16 cellular contexts compared by ENCODE assay signal in genomic region chr20:44279228-44279627, GRCh38. TPM values are rescaled to one million over a fixed set of nuclear protein-coding genes. Genes with fewer than 3 reads are reported as not detected.
DNase-seq lines count a peak whose midpoint lies in the region; ATAC-seq and TF ChIP-seq lines count a peak whose summit lies in the region.
"Had no signal": no experiment of that assay in that cellular context is flagged by ENCODE, and none has a peak within 500 bp of the region (broad histone marks: within the 10 kb centered on the region; RNA-seq: fewer than 3 reads in every experiment).

No MANE protein-coding gene starts in this region.

- H4K8ac ChIP-seq in H9 (replicated peaks; ENCODE audit: insufficient read length, low read depth, low read length), result no peak overlapping the region

- H3K79me1 ChIP-seq in H9 (ENCODE audit: insufficient read depth, low read depth, low read length, poor library complexity, severe bottlenecking), result no peaks in the 10 kb centered on the region

- no peak overlapping the region for H3K14ac ChIP-seq in H9 (ENCODE audit: insufficient read depth, low read length)

- H2AK5ac ChIP-seq in H9 (ENCODE audit: insufficient read length, low read length), result no peak overlapping the region

- no peaks in the 10 kb centered on the region for H3K36me3 ChIP-seq in RWPE2 (ENCODE audit: low read depth)
- no peaks in the 10 kb centered on the region for H3K36me3 ChIP-seq in fibroblast of lung (ENCODE audit: control insufficient read depth, insufficient read depth, low read length)
- no peaks in the 10 kb centered on the region for H3K36me3 ChIP-seq in aorta (ENCODE audit: control insufficient read depth in 1 of 2, insufficient read depth in 2 of 2, low read length in 1 of 2)
- H3K36me3 ChIP-seq: ascending aorta, transverse colon had no signal

- no peaks in the 10 kb centered on the region for H3K36me3 Mint-ChIP-seq in H9 (ENCODE audit: insufficient read depth in 1 of 3, low read depth in 3 of 3)
- H3K36me3 Mint-ChIP-seq in activated T-helper 1 cell treated with anti-CD3 and anti-CD28 coated beads, Interleukin-12 subunit alpha, Interleukin-12 subunit beta, Interleukin-2, Interleukin-4 antibody, amounts not matched to agents 30 ng/mL and 10 ng/mL and 1 ng/mL, durations not matched to agents 14 hours and 24 hours and 36 hours (ENCODE audit: low read depth), result no peaks in the 10 kb centered on the region

- H3T11ph ChIP-seq in H9 (ENCODE audit: low read length), result no peak overlapping the region

- H4K20me1 ChIP-seq in fibroblast of lung (ENCODE audit: control insufficient read depth, extremely low read depth, insufficient read depth, low read length), result no peaks in the 10 kb centered on the region
- H4K20me1 ChIP-seq in H9 (ENCODE audit: control insufficient read depth, insufficient read depth, insufficient read length), result no peaks in the 10 kb centered on the region

- no peak overlapping the region for H2BK20ac ChIP-seq in H9 (ENCODE audit: low read depth, low read length, poor library complexity, severe bottlenecking)

- H3K9ac ChIP-seq in fibroblast of lung (ENCODE audit: insufficient read depth, low read length) (no peak overlapping the region), H9 (ENCODE audit: extremely low read depth, insufficient read length, low read length) (no peak overlapping the region)

- DNase-seq in left ventricle myocardium superior (no peak), right cardiac atrium (no peak), RWPE2 (ENCODE audit: low spot score) (peak; percentile 93), fibroblast of lung (ENCODE audit: low read depth in 2 of 2) (peak; percentile 47 to 93), NAMALWA (ENCODE audit: low spot score) (no peak), H9 (no peak), aorta (no peak)
- DNase-seq in activated T-helper 1 cell treated with anti-CD3 and anti-CD28 coated beads, Interleukin-12 subunit alpha, Interleukin-12 subunit beta, Interleukin-2, Interleukin-4 antibody, amounts not matched to agents 30 ng/mL and 10 ng/mL and 1 ng/mL, durations not matched to agents 14 hours and 24 hours and 36 hours (ENCODE audit: low spot score), result no peak
- DNase-seq: activated CD4-positive, alpha-beta T cell treated with anti-CD3 and anti-CD28 coated beads for 36 hours; activated T-cell treated with anti-CD3 and anti-CD28 coated beads, Interleukin-2, amount 50 U/mL, for 1 hour; effector memory CD8-positive, alpha-beta T cell; NCI-H2171 treated with DMSO at 0.1 percent for 48 hours; transverse colon had no signal

- H3K79me2 ChIP-seq in fibroblast of lung (ENCODE audit: control insufficient read depth, insufficient read depth, low read length), result no peaks in the 10 kb centered on the region
- no peaks in the 10 kb centered on the region for H3K79me2 ChIP-seq in H9 (ENCODE audit: insufficient read depth, low read length)

- no peaks in the 10 kb centered on the region for H3K27me3 ChIP-seq in right cardiac atrium (ENCODE audit: control insufficient read depth, insufficient read depth)
- H3K27me3 ChIP-seq in RWPE2 (ENCODE audit: insufficient read depth, poor library complexity, severe bottlenecking), result no peaks in the 10 kb centered on the region
- no peaks in the 10 kb centered on the region for H3K27me3 ChIP-seq in fibroblast of lung (ENCODE audit: control insufficient read depth, insufficient read depth, low read length)
- H3K27me3 ChIP-seq in H9 (ENCODE audit: insufficient read depth, low read length), result no peaks in the 10 kb centered on the region
- no peaks in the 10 kb centered on the region for H3K27me3 ChIP-seq in aorta (ENCODE audit: control insufficient read depth in 1 of 2, insufficient read depth in 2 of 2, low read length in 1 of 2)
- H3K27me3 ChIP-seq: ascending aorta, transverse colon had no signal

- no peak overlapping the region for H4K5ac ChIP-seq in H9 (ENCODE audit: insufficient read length, low read depth, low read length)

- H2BK12ac ChIP-seq in H9 (ENCODE audit: insufficient read length, low read depth, low read length), result no peak overlapping the region

- 88% methylated on average over 11 of the region's 11 CpGs for WGBS in right cardiac atrium
- WGBS in H9 (ENCODE audit: extremely low coverage, insufficient read length, low lambda C conversion rate), result no CpG with 5 or more reads among the region's 11 CpGs
- 82 to 88% methylated on average over 11 of the region's 11 CpGs for WGBS in aorta, 2 donors

- no peak overlapping the region for H2BK15ac ChIP-seq in H9 (ENCODE audit: low read depth, low read length)

- no peaks in the 10 kb centered on the region for H3K9me3 ChIP-seq in right cardiac atrium (ENCODE audit: control insufficient read depth, low read length)
- H3K9me3 ChIP-seq in RWPE2 (ENCODE audit: severe bottlenecking), result no peaks in the 10 kb centered on the region
- H3K9me3 ChIP-seq in fibroblast of lung (ENCODE audit: control insufficient read depth, insufficient read depth, low read depth, low read length), result no peaks in the 10 kb centered on the region
- H3K9me3 ChIP-seq in H9 (ENCODE audit: control insufficient read depth, low read depth, low read length), result no peaks in the 10 kb centered on the region
- no peaks in the 10 kb centered on the region for H3K9me3 ChIP-seq in aorta (ENCODE audit: control insufficient read depth, low read length)
- H3K9me3 ChIP-seq: ascending aorta, transverse colon had no signal

- no peak overlapping the region for H3K4ac ChIP-seq in H9 (ENCODE audit: low read depth, low read length)

- no peak overlapping the region for H2AFZ ChIP-seq in fibroblast of lung (ENCODE audit: low read length)
- H2AFZ ChIP-seq in H9 (ENCODE audit: low read length), result no peak overlapping the region

- no peak overlapping the region; a peak in 1 of 7 replicates for H3K27ac Mint-ChIP-seq in H9
- H3K27ac Mint-ChIP-seq in activated T-helper 1 cell treated with anti-CD3 and anti-CD28 coated beads, Interleukin-12 subunit alpha, Interleukin-12 subunit beta, Interleukin-2, Interleukin-4 antibody, amounts not matched to agents 30 ng/mL and 10 ng/mL and 1 ng/mL, durations not matched to agents 14 hours and 24 hours and 36 hours, result no peak overlapping the region
- H3K27ac Mint-ChIP-seq: activated CD4-positive, alpha-beta T cell treated with anti-CD3 and anti-CD28 coated beads for 36 hours; effector memory CD8-positive, alpha-beta T cell had no signal

- H3K27ac ChIP-seq in right cardiac atrium (ENCODE audit: low read length) (no peak overlapping the region), RWPE2 (ENCODE audit: poor library complexity, severe bottlenecking) (peak overlapping the region; percentile 37), fibroblast of lung (ENCODE audit: insufficient read depth, low read length) (no peak overlapping the region), H9 (ENCODE audit: insufficient read length, low read depth, low read length) (no peak overlapping the region), aorta (ENCODE audit: low read depth in 1 of 2, low read length in 2 of 2) (no peak overlapping the region)
- H3K27ac ChIP-seq: ascending aorta, transverse colon had no signal

- H2BK120ac ChIP-seq in H9 (ENCODE audit: low read depth, low read length, poor library complexity, severe bottlenecking), result no peak overlapping the region

- no peaks in the 10 kb centered on the region for H3K27me3 Mint-ChIP-seq in H9 (ENCODE audit: low read depth)
- peaks cover 2% of the 10 kb centered on the region for H3K27me3 Mint-ChIP-seq in activated T-helper 1 cell treated with anti-CD3 and anti-CD28 coated beads, Interleukin-12 subunit alpha, Interleukin-12 subunit beta, Interleukin-2, Interleukin-4 antibody, amounts not matched to agents 30 ng/mL and 10 ng/mL and 1 ng/mL, durations not matched to agents 14 hours and 24 hours and 36 hours (ENCODE audit: insufficient read depth)
- H3K27me3 Mint-ChIP-seq: activated CD4-positive, alpha-beta T cell treated with anti-CD3 and anti-CD28 coated beads for 36 hours; effector memory CD8-positive, alpha-beta T cell had no signal

- no peaks in the 10 kb centered on the region for H3K23me2 ChIP-seq in H9 (ENCODE audit: insufficient read length, low read depth, low read length, poor library complexity, severe bottlenecking)

- H4K91ac ChIP-seq in H9 (ENCODE audit: insufficient read length, low read depth, low read length), result no peak overlapping the region

- H3K4me1 Mint-ChIP-seq in H9, result no peaks in the 10 kb centered on the region
- H3K4me1 Mint-ChIP-seq in activated T-helper 1 cell treated with anti-CD3 and anti-CD28 coated beads, Interleukin-12 subunit alpha, Interleukin-12 subunit beta, Interleukin-2, Interleukin-4 antibody, amounts not matched to agents 30 ng/mL and 10 ng/mL and 1 ng/mL, durations not matched to agents 14 hours and 24 hours and 36 hours (ENCODE audit: low read depth), result no peaks in the 10 kb centered on the region
- H3K4me1 Mint-ChIP-seq: activated CD4-positive, alpha-beta T cell treated with anti-CD3 and anti-CD28 coated beads for 36 hours had no signal

- no peak overlapping the region for H2BK5ac ChIP-seq in H9 (ENCODE audit: insufficient read length, low read length)

- no peak overlapping the region for H3K18ac ChIP-seq in H9 (ENCODE audit: insufficient read length, low read depth, low read length)

- intact Hi-C loops in left ventricle myocardium superior (cut with micrococcal nuclease) (no loop called here), right cardiac atrium (cut with DNase I) (no loop called here), aorta (cut with DNase I) (no loop called here)
- intact Hi-C loops in activated T-helper 1 cell treated with anti-CD3 and anti-CD28 coated beads, Interleukin-12 subunit alpha, Interleukin-12 subunit beta, Interleukin-2, Interleukin-4 antibody, amounts not matched to agents 30 ng/mL and 10 ng/mL and 1 ng/mL, durations not matched to agents 14 hours and 24 hours and 36 hours (cut with micrococcal nuclease), result no loop called here

- ATAC-seq in left ventricle myocardium superior (peak; percentile 26), right cardiac atrium (no peak), RWPE2 (ENCODE audit: low read depth) (peak; percentile 98), aorta (ENCODE audit: low FRiP score) (no peak)
- ATAC-seq: activated CD4-positive, alpha-beta T cell treated with anti-CD3 and anti-CD28 coated beads for 36 hours; effector memory CD8-positive, alpha-beta T cell had no signal

- no peak overlapping the region for H3K23ac ChIP-seq in H9 (ENCODE audit: insufficient read length, low read depth, low read length)

- H3K56ac ChIP-seq in H9 (ENCODE audit: insufficient read length, low read depth, low read length), result no peak overlapping the region

- H3K4me1 ChIP-seq in right cardiac atrium (ENCODE audit: control insufficient read depth, insufficient read depth, low read length) (no peaks in the 10 kb centered on the region), RWPE2 (ENCODE audit: insufficient read depth, poor library complexity, severe bottlenecking) (peaks cover 18% of the 10 kb centered on the region), fibroblast of lung (ENCODE audit: control insufficient read depth, extremely low read depth, insufficient read depth, low read length) (no peaks in the 10 kb centered on the region), H9 (ENCODE audit: insufficient read depth, low read length) (no peaks in the 10 kb centered on the region), aorta (ENCODE audit: control insufficient read depth in 1 of 2, insufficient read depth in 2 of 2, low read length in 2 of 2) (no peaks in the 10 kb centered on the region)
- H3K4me1 ChIP-seq: ascending aorta, transverse colon had no signal

- H3K4me3 ChIP-seq in right cardiac atrium (ENCODE audit: low read length) (no peak overlapping the region), RWPE2 (ENCODE audit: severe bottlenecking) (no peak overlapping the region), fibroblast of lung (replicated peaks in 1 of 4; ENCODE audit: control extremely low read depth in 1 of 4, insufficient read depth in 1 of 4, low read depth in 3 of 4, low read length in 4 of 4) (no peak overlapping the region), aorta (ENCODE audit: low read length in 2 of 2) (no peak overlapping the region)
- H3K4me3 ChIP-seq: ascending aorta, transverse colon had no signal

- H3K4me3 Mint-ChIP-seq in H9, result no peak overlapping the region
- H3K4me3 Mint-ChIP-seq in activated T-helper 1 cell treated with anti-CD3 and anti-CD28 coated beads, Interleukin-12 subunit alpha, Interleukin-12 subunit beta, Interleukin-2, Interleukin-4 antibody, amounts not matched to agents 30 ng/mL and 10 ng/mL and 1 ng/mL, durations not matched to agents 14 hours and 24 hours and 36 hours, result no peak overlapping the region
- H3K4me3 Mint-ChIP-seq: activated CD4-positive, alpha-beta T cell treated with anti-CD3 and anti-CD28 coated beads for 36 hours; effector memory CD8-positive, alpha-beta T cell had no signal

- TF ChIP-seq CTCF in RWPE2 (IDR thresholded peaks at IDR 0.05; ENCODE audit: poor library complexity, severe bottlenecking) (no peak), fibroblast of lung (conservative IDR thresholded peaks at IDR 0.05 in 1 of 2, IDR thresholded peaks at IDR 0.05 in 1 of 2; ENCODE audit: low read depth in 1 of 2, low read length in 2 of 2) (no peak), H9 (conservative IDR thresholded peaks at IDR 0.05) (no peak)

- no peaks in the 10 kb centered on the region for H3K9me3 Mint-ChIP-seq in H9
- H3K9me3 Mint-ChIP-seq in activated T-helper 1 cell treated with anti-CD3 and anti-CD28 coated beads, Interleukin-12 subunit alpha, Interleukin-12 subunit beta, Interleukin-2, Interleukin-4 antibody, amounts not matched to agents 30 ng/mL and 10 ng/mL and 1 ng/mL, durations not matched to agents 14 hours and 24 hours and 36 hours, result no peaks in the 10 kb centered on the region
- H3K9me3 Mint-ChIP-seq: effector memory CD8-positive, alpha-beta T cell had no signal

- no peak overlapping the region for H3K4me2 ChIP-seq in fibroblast of lung (ENCODE audit: extremely low read depth, insufficient read depth, low read length)
- H3K4me2 ChIP-seq in H9 (ENCODE audit: insufficient read depth, insufficient read length, low read length), result no peak overlapping the region

RNA-seq across cellular contexts. Expression of gene FITM2, which starts 31.8 kb away (rescaled TPM):
- total RNA-seq in left ventricle myocardium superior, result 175 TPM
- total RNA-seq in right cardiac atrium, result 100 to 1,000 TPM; 121 to 150 (median 145) TPM
- 57.1 TPM for polyA plus RNA-seq in right cardiac atrium
- total RNA-seq in fibroblast of lung, result 5.1 and 8.6 TPM in 2 replicates
- 6.8 and 9.7 TPM in 2 replicates for polyA plus RNA-seq in fibroblast of lung
- 6.5 and 9.6 TPM in 2 replicates for polyA plus RNA-seq in fibroblast of lung (2012)
- polyA minus RNA-seq in fibroblast of lung (ENCODE audit: low replicate concordance), result 13.1 and 13.9 TPM in 2 replicates
- total RNA-seq in H9 (2021), result 1.7 TPM in 2 replicates
- total RNA-seq in activated T-helper 1 cell treated with anti-CD3 and anti-CD28 coated beads, Interleukin-12 subunit alpha, Interleukin-12 subunit beta, Interleukin-2, Interleukin-4 antibody, amounts not matched to agents 30 ng/mL and 10 ng/mL and 1 ng/mL, durations not matched to agents 14 hours and 24 hours and 36 hours, result 2.2 TPM in 2 replicates
- 1 to 10 TPM; 6.6 TPM for total RNA-seq in aorta
- 1 to 10 TPM; 2.9 to 3.6 TPM for polyA plus RNA-seq in aorta

RNA-seq across cellular contexts. Expression of gene GDAP1L1, which starts 32.1 kb away (rescaled TPM):
- total RNA-seq in left ventricle myocardium superior, result 0.42 TPM
- total RNA-seq in right cardiac atrium, result 1 to 10 TPM in 1 of 4 donors, under 1 TPM in 3; 0.17 to 2.8 (median 0.55) TPM
- 1.4 TPM for polyA plus RNA-seq in right cardiac atrium
- total RNA-seq in fibroblast of lung, result not detected in 2 replicates
- not detected in 2 replicates for polyA plus RNA-seq in fibroblast of lung
- not detected in 2 replicates for polyA plus RNA-seq in fibroblast of lung (2012)
- not detected in 2 replicates for polyA minus RNA-seq in fibroblast of lung (ENCODE audit: low replicate concordance)
- total RNA-seq in H9 (2021), result 5.9 and 6.8 TPM in 2 replicates
- 0.08 TPM in 1 of 2 replicates, not detected in the other for total RNA-seq in activated T-helper 1 cell treated with anti-CD3 and anti-CD28 coated beads, Interleukin-12 subunit alpha, Interleukin-12 subunit beta, Interleukin-2, Interleukin-4 antibody, amounts not matched to agents 30 ng/mL and 10 ng/mL and 1 ng/mL, durations not matched to agents 14 hours and 24 hours and 36 hours
- not detected for total RNA-seq in aorta
- polyA plus RNA-seq in aorta, result not detected
- total RNA-seq: ascending aorta; T-helper 1 cell treated with Interleukin-12 subunit alpha and Interleukin-12 subunit beta and Interleukin-4 antibody, amounts not matched to agents 30 ng/mL and 1 ng/mL, for 36 hours; transverse colon had no signal

RNA-seq across cellular contexts. Expression of gene R3HDML, which starts 57.6 kb away (rescaled TPM):
- total RNA-seq in left ventricle myocardium superior, result not detected
- not detected for total RNA-seq in right cardiac atrium
- polyA plus RNA-seq in right cardiac atrium, result not detected
- not detected in 2 replicates for total RNA-seq in fibroblast of lung
- not detected in 2 replicates for polyA plus RNA-seq in fibroblast of lung
- not detected in 2 replicates for polyA plus RNA-seq in fibroblast of lung (2012)
- polyA minus RNA-seq in fibroblast of lung (ENCODE audit: low replicate concordance), result not detected in 2 replicates
- total RNA-seq in H9 (2021), result not detected in 2 replicates
- total RNA-seq in activated T-helper 1 cell treated with anti-CD3 and anti-CD28 coated beads, Interleukin-12 subunit alpha, Interleukin-12 subunit beta, Interleukin-2, Interleukin-4 antibody, amounts not matched to agents 30 ng/mL and 10 ng/mL and 1 ng/mL, durations not matched to agents 14 hours and 24 hours and 36 hours, result not detected in 2 replicates
- not detected for total RNA-seq in aorta
- not detected for polyA plus RNA-seq in aorta
- total RNA-seq: activated CD4-positive, alpha-beta T cell treated with anti-CD3 and anti-CD28 coated beads for 36 hours; ascending aorta; lower leg skin; T-helper 1 cell treated with Interleukin-12 subunit alpha and Interleukin-12 subunit beta and Interleukin-4 antibody, amounts not matched to agents 30 ng/mL and 1 ng/mL, for 36 hours; transverse colon had no signal

Comparison
In these comparisons a context has a peak if more than half of its experiments do, and no peak if none do; other contexts are left out.
1. ATAC-seq: peak in left ventricle myocardium superior (single experiment) and RWPE2 (single experiment); none in right cardiac atrium (0 of 2) and aorta (single experiment).
2. DNase-seq: peak in RWPE2 (single experiment) and fibroblast of lung (2 of 2); none in left ventricle myocardium superior (single experiment), right cardiac atrium (0 of 3), NAMALWA (single experiment), H9 (single experiment), activated T-helper 1 cell treated with anti-CD3 and anti-CD28 coated beads, Interleukin-12 subunit alpha, Interleukin-12 subunit beta, Interleukin-2, Interleukin-4 antibody, amounts not matched to agents 30 ng/mL and 10 ng/mL and 1 ng/mL, durations not matched to agents 14 hours and 24 hours and 36 hours (single experiment) and aorta (0 of 2).
3. RNA of gene FITM2, which starts 31.8 kb away (total RNA-seq): 175 TPM in left ventricle myocardium superior (single experiment) and 121 to 150 TPM in right cardiac atrium; 5.1 to 8.6 TPM in fibroblast of lung, 6.6 TPM in aorta, 2.2 TPM in activated T-helper 1 cell treated with anti-CD3 and anti-CD28 coated beads, Interleukin-12 subunit alpha, Interleukin-12 subunit beta, Interleukin-2, Interleukin-4 antibody, amounts not matched to agents 30 ng/mL and 10 ng/mL and 1 ng/mL, durations not matched to agents 14 hours and 24 hours and 36 hours and 1.7 TPM in H9; every median in the first group is over 10 times any median in the second.